In genomic region chr13:88623150-88623549, GRCh38 we compare ENCODE assay signal across 26 cellular contexts.
DNase-seq lines count a peak whose midpoint lies in the region.
"Had no signal": no experiment of that assay in that cellular context is flagged by ENCODE, and none has a peak within 500 bp of the region (broad histone marks: within the 10 kb centered on the region; RNA-seq: fewer than 3 reads in every experiment).

No MANE protein-coding gene starts in this region.

- H3K27me3 ChIP-seq in H7 (ENCODE audit: control insufficient read depth, insufficient read depth, low read length) = no peaks in the 10 kb centered on the region
- H3K27me3 ChIP-seq: adrenal gland, brain microvascular endothelial cell, esophagus squamous epithelium, gastrocnemius medialis, hepatocyte, thyroid gland had no signal

- no peaks in the 10 kb centered on the region for H3K36me3 ChIP-seq in H7 (replicated peaks; ENCODE audit: control insufficient read depth, insufficient read depth, low read length)
- H3K36me3 ChIP-seq: adrenal gland, brain microvascular endothelial cell, esophagus squamous epithelium, gastrocnemius medialis, HAP-1, left ventricle myocardium inferior, thyroid gland had no signal

- H3K27ac ChIP-seq in epithelial cell of prostate = peak overlapping the region; percentile 82
- H3K27ac ChIP-seq: adrenal gland, brain microvascular endothelial cell, C4-2B, esophagus squamous epithelium, gastrocnemius medialis, hepatocyte, HL-60, left ventricle myocardium inferior, parathyroid adenoma, thyroid gland had no signal

- no peak overlapping the region for H3K4me3 ChIP-seq in H7 (ENCODE audit: insufficient read depth, low read depth, low read length)
- H3K4me3 ChIP-seq: adrenal gland, esophagus squamous epithelium, gastrocnemius medialis, HAP-1, hepatocyte, left ventricle myocardium inferior, thyroid gland had no signal

- DNase-seq in stimulated activated CD4-positive, alpha-beta T cell treated with anti-CD3 and anti-CD28 coated beads, Interleukin-15, amount 100 ng/mL, for 24 hours = peak; percentile 1
- DNase-seq in stimulated activated CD4-positive, alpha-beta T cell treated with anti-CD3 and anti-CD28 coated beads, Interleukin-4, amount 100 ng/mL, for 1 hour = no peak
- DNase-seq in UCSD-AML1 (lab: John Stamatoyannopoulos, UW; ENCODE audit: unreplicated experiment) (peak; percentile 15), epithelial cell of prostate (ENCODE audit: low read depth, low spot score) (no peak), H7 (no peak), amygdala (lab: John Stamatoyannopoulos, UW) (no peak), iPS-NIHi11 (ENCODE audit: low spot score) (no peak)
- DNase-seq: adrenal gland; brain microvascular endothelial cell; effector CD4-positive, alpha-beta T cell; esophagus squamous epithelium; gastrocnemius medialis; left ventricle myocardium inferior; midbrain; NCI-H1048; NCI-H187; NCI-H69; right cardiac atrium; SK-N-SH; stimulated activated CD4-positive, alpha-beta T cell treated with anti-CD3 and anti-CD28 coated beads, Interleukin-12 subunit alpha, Interleukin-12 subunit beta, amount 100 ng/mL, for 4 hours; thyroid gland had no signal

Comparison
In these comparisons a context has a peak if more than half of its experiments do, and no peak if none do; other contexts are left out.
1. DNase-seq: peak in stimulated activated CD4-positive, alpha-beta T cell treated with anti-CD3 and anti-CD28 coated beads, Interleukin-15, amount 100 ng/mL, for 24 hours (single experiment) and UCSD-AML1 (single experiment); none in stimulated activated CD4-positive, alpha-beta T cell treated with anti-CD3 and anti-CD28 coated beads, Interleukin-4, amount 100 ng/mL, for 1 hour (single experiment), epithelial cell of prostate (single experiment), H7 (single experiment), amygdala (0 of 56) and iPS-NIHi11 (single experiment).